8 cellular contexts compared by ENCODE assay signal in genomic region chr11:113773092-113773415, GRCh38. TPM values are rescaled to one million over a fixed set of nuclear protein-coding genes. Genes with fewer than 3 reads are reported as not detected.
DNase-seq lines count a peak whose midpoint lies in the region; ATAC-seq and TF ChIP-seq lines count a peak whose summit lies in the region.

No MANE protein-coding gene starts in this region.

- in situ Hi-C loops in GM13977 (cut with MboI; ENCODE audit: low pct_unique_long_range_greater_than_20kb, low sequenced_read_pairs, unreplicated experiment) = no loop called here

- intact Hi-C loops in body of pancreas (cut with DNase I) (no loop called here), left colon (cut with DNase I, micrococcal nuclease) (no loop called here)

- no peak for TF ChIP-seq POLR2A in body of pancreas (IDR thresholded peaks at IDR 0.05)

- no peak for TF ChIP-seq CTCF in body of pancreas (IDR thresholded peaks at IDR 0.05)
- TF ChIP-seq CTCF in GM13977 (IDR thresholded peaks at IDR 0.05; ENCODE audit: extremely low read depth, insufficient read depth, missing control alignments) = no peak

- H3K4me3 ChIP-seq in body of pancreas (peak overlapping the region; percentile 55 to 71), thymus (ENCODE audit: low read length) (peak overlapping the region; percentile 87)

- H3K4me1 ChIP-seq in body of pancreas (peaks cover 19% of the 10 kb centered on the region), thymus (ENCODE audit: control insufficient read depth, insufficient read depth, low read length) (peaks cover 6% of the 10 kb centered on the region)

- H3K9me3 ChIP-seq in body of pancreas (no peaks in the 10 kb centered on the region), thymus (ENCODE audit: control insufficient read depth) (no peaks in the 10 kb centered on the region)

- 1% methylated on average over 10 of the region's 10 CpGs for WGBS in body of pancreas, 2 donors
- WGBS in thymus = 2% methylated on average over 10 of the region's 10 CpGs

- no peak for ATAC-seq in body of pancreas
- ATAC-seq in left colon = peak; percentile 53
- ATAC-seq in GM19397 (IDR thresholded peaks at IDR 0.05; ENCODE audit: unreplicated experiment) = no peak

- no peaks in the 10 kb centered on the region for H3K27me3 ChIP-seq in body of pancreas
- no peaks in the 10 kb centered on the region for H3K27me3 ChIP-seq in thymus (ENCODE audit: control insufficient read depth, insufficient read depth)

- H3K27ac ChIP-seq in body of pancreas = peak overlapping the region in 3 of 4 donors; percentile 74 to 81 (median 81)
- H3K27ac ChIP-seq in thymus (ENCODE audit: low read depth) = no peak overlapping the region

- H3K36me3 ChIP-seq in body of pancreas (replicated peaks in 1 of 2; ENCODE audit: insufficient read depth in 1 of 2, low read depth in 2 of 2) = no peaks in the 10 kb centered on the region
- H3K36me3 ChIP-seq in thymus (ENCODE audit: control insufficient read depth, insufficient read depth) = peaks cover 7% of the 10 kb centered on the region

- DNase-seq in NCI-H2107 treated with DMSO at 0.1 percent for 48 hours (lab: John Stamatoyannopoulos, UW; ENCODE audit: unreplicated experiment) (peak; percentile 5), NCI-H2107 (lab: John Stamatoyannopoulos, UW) (no peak), LoVo (ENCODE audit: low spot score) (peak; percentile 5), body of pancreas (peak in 3 of 4 donors; percentile 26 to 30 (median 29)), left colon (peak in 1 of 2 donors; percentile 50), GM13977 (ENCODE audit: low spot score) (no peak)

RNA-seq across cellular contexts. Expression of gene ZW10, which starts 0.4 kb away (rescaled TPM):
- total RNA-seq in body of pancreas = 10 to 100 TPM in 1 of 2 donors, 1 to 10 TPM in 1; 6.9 to 10.4 TPM
- 10 to 100 TPM in 1 of 2 donors, 1 to 10 TPM in 1; 9.1 to 11.8 TPM for total RNA-seq in left colon
- 6.0 TPM for polyA plus RNA-seq in thymus

RNA-seq across cellular contexts. Expression of gene CLDN25, which starts 6.5 kb away (rescaled TPM):
- not detected for total RNA-seq in body of pancreas
- total RNA-seq in left colon = not detected
- polyA plus RNA-seq in thymus = not detected

Comparison
In these comparisons a context has a peak if more than half of its experiments do, and no peak if none do; other contexts are left out.
1. DNase-seq: peak in NCI-H2107 treated with DMSO at 0.1 percent for 48 hours (single experiment), LoVo (single experiment) and body of pancreas (3 of 4); none in NCI-H2107 (single experiment) and GM13977 (single experiment).